Comparison of ENCODE assay signal across 1 cellular context in the genomic region with DNA sequence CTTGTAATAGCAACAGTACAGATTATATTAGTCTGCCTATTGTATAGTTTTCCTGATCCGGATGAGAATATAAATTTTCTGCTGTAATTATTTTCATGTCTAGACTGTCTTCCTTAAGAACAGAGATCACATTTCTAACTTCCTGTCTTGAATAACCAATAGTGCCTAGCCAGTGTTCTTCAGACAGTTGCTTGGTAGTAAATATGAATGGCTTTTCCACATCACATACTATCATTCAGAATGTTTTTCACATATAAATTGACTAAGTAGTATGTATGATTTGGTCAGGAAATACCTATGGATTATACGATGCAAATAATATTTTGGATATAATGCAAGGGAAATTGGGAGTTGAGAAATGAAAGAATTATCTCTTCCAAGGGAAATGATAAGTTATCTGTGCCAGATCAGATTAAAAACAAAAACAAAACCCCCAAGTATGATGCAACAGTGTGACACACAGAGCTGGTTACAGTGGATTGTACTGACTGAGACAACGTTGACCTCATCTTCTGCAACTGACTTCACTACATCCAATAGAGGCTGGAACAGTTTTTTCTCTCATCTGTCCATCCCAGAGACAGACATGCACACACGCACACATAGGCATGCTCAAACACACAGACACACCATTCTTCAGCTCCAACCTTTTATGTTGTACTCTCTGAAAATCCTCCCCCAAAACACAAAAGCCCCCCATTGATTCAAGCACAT.
TF ChIP-seq lines count a peak whose summit lies in the region.

No MANE protein-coding gene starts in this region.

TF ChIP-seq in K562, 482 proteins besides CTCF, POLR2A, EP300 and RAD21 (continued from another document and continues in another):
- no peak for TF ChIP-seq HBP1 (CRISPR knock-in tag; IDR thresholded peaks at IDR 0.05)
- TF ChIP-seq ZNF644 (tag; IDR thresholded peaks at IDR 0.05; ENCODE audit: low read depth) = 0 out of 2 replicates have a peak, but pooled peaks have one; percentile 50
- TF ChIP-seq HNRNPK (IDR thresholded peaks at IDR 0.05; ENCODE audit: low read depth, low read length, poor library complexity, severe bottlenecking) = no peak
- TF ChIP-seq NFE2L1 (tag; IDR thresholded peaks at IDR 0.05; ENCODE audit: borderline replicate concordance, low read depth) = no peak
- no peak for TF ChIP-seq CGGBP1 (CRISPR knock-in tag; IDR thresholded peaks at IDR 0.05)
- TF ChIP-seq, protein P1, sequence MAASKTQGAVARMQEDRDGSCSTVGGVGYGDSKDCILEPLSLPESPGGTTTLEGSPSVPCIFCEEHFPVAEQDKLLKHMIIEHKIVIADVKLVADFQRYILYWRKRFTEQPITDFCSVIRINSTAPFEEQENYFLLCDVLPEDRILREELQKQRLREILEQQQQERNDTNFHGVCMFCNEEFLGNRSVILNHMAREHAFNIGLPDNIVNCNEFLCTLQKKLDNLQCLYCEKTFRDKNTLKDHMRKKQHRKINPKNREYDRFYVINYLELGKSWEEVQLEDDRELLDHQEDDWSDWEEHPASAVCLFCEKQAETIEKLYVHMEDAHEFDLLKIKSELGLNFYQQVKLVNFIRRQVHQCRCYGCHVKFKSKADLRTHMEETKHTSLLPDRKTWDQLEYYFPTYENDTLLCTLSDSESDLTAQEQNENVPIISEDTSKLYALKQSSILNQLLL (CRISPR knock-in tag; IDR thresholded peaks at IDR 0.05; ENCODE audit: borderline replicate concordance) = no peak
- TF ChIP-seq BRCA1 (IDR thresholded peaks at IDR 0.05) = no peak
- TF ChIP-seq BRCA1 (CRISPR knock-in tag; IDR thresholded peaks at IDR 0.05) = no peak
- TF ChIP-seq BRD4 (IDR thresholded peaks at IDR 0.05) = no peak
- TF ChIP-seq TCF3 (CRISPR knock-in tag; IDR thresholded peaks at IDR 0.05) = no peak
- TF ChIP-seq KAT7 (CRISPR knock-in tag; IDR thresholded peaks at IDR 0.05; ENCODE audit: borderline replicate concordance) = no peak
- no peak for TF ChIP-seq TSC22D4 (tag; IDR thresholded peaks at IDR 0.05)
- TF ChIP-seq GABPB2 (CRISPR knock-in tag; conservative IDR thresholded peaks at IDR 0.05) = no peak
- no peak for TF ChIP-seq CBX2 (IDR thresholded peaks at IDR 0.05; ENCODE audit: insufficient read depth, low read length, poor library complexity, severe bottlenecking)
- TF ChIP-seq GTF2E2 (tag; IDR thresholded peaks at IDR 0.05) = peak; percentile 20; the same call in 1 of the 2 replicates
- no peak for TF ChIP-seq ETV6 (IDR thresholded peaks at IDR 0.05; ENCODE audit: borderline replicate concordance in 1 of 2, low read depth in 2 of 2, low read length in 1 of 2)
- TF ChIP-seq ETV6 (CRISPR knock-in tag; IDR thresholded peaks at IDR 0.05; ENCODE audit: borderline replicate concordance) = no peak
- TF ChIP-seq, protein P2, sequence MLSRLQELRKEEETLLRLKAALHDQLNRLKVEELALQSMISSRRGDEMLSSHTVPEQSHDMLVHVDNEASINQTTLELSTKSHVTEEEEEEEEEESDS (CRISPR knock-in tag; IDR thresholded peaks at IDR 0.05) = no peak
- no peak for TF ChIP-seq ZNF780A (CRISPR knock-in tag; IDR thresholded peaks at IDR 0.05)
- TF ChIP-seq STAT5B (CRISPR knock-in tag; IDR thresholded peaks at IDR 0.05) = no peak
- TF ChIP-seq NELFE (IDR thresholded peaks at IDR 0.05; ENCODE audit: insufficient read depth, insufficient read length) = no peak
- TF ChIP-seq PRPF4 (IDR thresholded peaks at IDR 0.05; ENCODE audit: insufficient read depth, low read depth, low read length, poor library complexity, severe bottlenecking) = no peak
- no peak for TF ChIP-seq RFX7 (CRISPR knock-in tag; IDR thresholded peaks at IDR 0.05)
- peak; percentile 80; the same call in 1 of the 2 replicates for TF ChIP-seq SMARCA4 (IDR thresholded peaks at IDR 0.05)
- no peak for TF ChIP-seq PTTG1 (tag; IDR thresholded peaks at IDR 0.05; ENCODE audit: low read depth)
- no peak for TF ChIP-seq MCM7 (IDR thresholded peaks at IDR 0.05)
- TF ChIP-seq NR1H2 (CRISPR knock-in tag; IDR thresholded peaks at IDR 0.05) = no peak
- TF ChIP-seq ZNF280B (CRISPR knock-in tag; IDR thresholded peaks at IDR 0.05) = no peak
- TF ChIP-seq ERF (CRISPR knock-in tag; IDR thresholded peaks at IDR 0.05) = no peak
- TF ChIP-seq BCOR (IDR thresholded peaks at IDR 0.05) = no peak
- TF ChIP-seq, protein P3, sequence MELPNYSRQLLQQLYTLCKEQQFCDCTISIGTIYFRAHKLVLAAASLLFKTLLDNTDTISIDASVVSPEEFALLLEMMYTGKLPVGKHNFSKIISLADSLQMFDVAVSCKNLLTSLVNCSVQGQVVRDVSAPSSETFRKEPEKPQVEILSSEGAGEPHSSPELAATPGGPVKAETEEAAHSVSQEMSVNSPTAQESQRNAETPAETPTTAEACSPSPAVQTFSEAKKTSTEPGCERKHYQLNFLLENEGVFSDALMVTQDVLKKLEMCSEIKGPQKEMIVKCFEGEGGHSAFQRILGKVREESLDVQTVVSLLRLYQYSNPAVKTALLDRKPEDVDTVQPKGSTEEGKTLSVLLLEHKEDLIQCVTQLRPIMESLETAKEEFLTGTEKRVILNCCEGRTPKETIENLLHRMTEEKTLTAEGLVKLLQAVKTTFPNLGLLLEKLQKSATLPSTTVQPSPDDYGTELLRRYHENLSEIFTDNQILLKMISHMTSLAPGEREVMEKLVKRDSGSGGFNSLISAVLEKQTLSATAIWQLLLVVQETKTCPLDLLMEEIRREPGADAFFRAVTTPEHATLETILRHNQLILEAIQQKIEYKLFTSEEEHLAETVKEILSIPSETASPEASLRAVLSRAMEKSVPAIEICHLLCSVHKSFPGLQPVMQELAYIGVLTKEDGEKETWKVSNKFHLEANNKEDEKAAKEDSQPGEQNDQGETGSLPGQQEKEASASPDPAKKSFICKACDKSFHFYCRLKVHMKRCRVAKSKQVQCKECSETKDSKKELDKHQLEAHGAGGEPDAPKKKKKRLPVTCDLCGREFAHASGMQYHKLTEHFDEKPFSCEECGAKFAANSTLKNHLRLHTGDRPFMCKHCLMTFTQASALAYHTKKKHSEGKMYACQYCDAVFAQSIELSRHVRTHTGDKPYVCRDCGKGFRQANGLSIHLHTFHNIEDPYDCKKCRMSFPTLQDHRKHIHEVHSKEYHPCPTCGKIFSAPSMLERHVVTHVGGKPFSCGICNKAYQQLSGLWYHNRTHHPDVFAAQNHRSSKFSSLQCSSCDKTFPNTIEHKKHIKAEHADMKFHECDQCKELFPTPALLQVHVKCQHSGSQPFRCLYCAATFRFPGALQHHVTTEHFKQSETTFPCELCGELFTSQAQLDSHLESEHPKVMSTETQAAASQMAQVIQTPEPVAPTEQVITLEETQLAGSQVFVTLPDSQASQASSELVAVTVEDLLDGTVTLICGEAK (IDR thresholded peaks at IDR 0.05) = no peak
- TF ChIP-seq, protein P3 (CRISPR knock-in tag; IDR thresholded peaks at IDR 0.05) = no peak
- TF ChIP-seq JUND (IDR thresholded peaks at IDR 0.05; ENCODE audit: borderline replicate concordance, low read depth, low read length) = peak; percentile 89
- TF ChIP-seq JUND (tag; IDR thresholded peaks at IDR 0.05; ENCODE audit: borderline replicate concordance, low read depth, low read length) = peak; percentile 76
- TF ChIP-seq NR2C2 (CRISPR knock-in tag; IDR thresholded peaks at IDR 0.05) = no peak
- peak; percentile 48; the same call in 1 of the 2 replicates for TF ChIP-seq NR2C2 (tag; IDR thresholded peaks at IDR 0.05)
- no peak for TF ChIP-seq THRAP3 (IDR thresholded peaks at IDR 0.05; ENCODE audit: borderline replicate concordance)
- TF ChIP-seq BCL6 (CRISPR knock-in tag; IDR thresholded peaks at IDR 0.05) = no peak
- TF ChIP-seq ZNF695 (CRISPR knock-in tag; IDR thresholded peaks at IDR 0.05) = no peak
- TF ChIP-seq TCFL5 (CRISPR knock-in tag; conservative IDR thresholded peaks at IDR 0.05) = no peak
- TF ChIP-seq, protein P4, sequence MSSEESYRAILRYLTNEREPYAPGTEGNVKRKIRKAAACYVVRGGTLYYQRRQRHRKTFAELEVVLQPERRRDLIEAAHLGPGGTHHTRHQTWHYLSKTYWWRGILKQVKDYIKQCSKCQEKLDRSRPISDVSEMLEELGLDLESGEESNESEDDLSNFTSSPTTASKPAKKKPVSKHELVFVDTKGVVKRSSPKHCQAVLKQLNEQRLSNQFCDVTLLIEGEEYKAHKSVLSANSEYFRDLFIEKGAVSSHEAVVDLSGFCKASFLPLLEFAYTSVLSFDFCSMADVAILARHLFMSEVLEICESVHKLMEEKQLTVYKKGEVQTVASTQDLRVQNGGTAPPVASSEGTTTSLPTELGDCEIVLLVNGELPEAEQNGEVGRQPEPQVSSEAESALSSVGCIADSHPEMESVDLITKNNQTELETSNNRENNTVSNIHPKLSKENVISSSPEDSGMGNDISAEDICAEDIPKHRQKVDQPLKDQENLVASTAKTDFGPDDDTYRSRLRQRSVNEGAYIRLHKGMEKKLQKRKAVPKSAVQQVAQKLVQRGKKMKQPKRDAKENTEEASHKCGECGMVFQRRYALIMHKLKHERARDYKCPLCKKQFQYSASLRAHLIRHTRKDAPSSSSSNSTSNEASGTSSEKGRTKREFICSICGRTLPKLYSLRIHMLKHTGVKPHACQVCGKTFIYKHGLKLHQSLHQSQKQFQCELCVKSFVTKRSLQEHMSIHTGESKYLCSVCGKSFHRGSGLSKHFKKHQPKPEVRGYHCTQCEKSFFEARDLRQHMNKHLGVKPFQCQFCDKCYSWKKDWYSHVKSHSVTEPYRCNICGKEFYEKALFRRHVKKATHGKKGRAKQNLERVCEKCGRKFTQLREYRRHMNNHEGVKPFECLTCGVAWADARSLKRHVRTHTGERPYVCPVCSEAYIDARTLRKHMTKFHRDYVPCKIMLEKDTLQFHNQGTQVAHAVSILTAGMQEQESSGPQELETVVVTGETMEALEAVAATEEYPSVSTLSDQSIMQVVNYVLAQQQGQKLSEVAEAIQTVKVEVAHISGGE (CRISPR knock-in tag; IDR thresholded peaks at IDR 0.05) = no peak
- peak; percentile 69; the same call in 1 of the 2 replicates for TF ChIP-seq ZNF24 (IDR thresholded peaks at IDR 0.05)
- TF ChIP-seq SAP30 (IDR thresholded peaks at IDR 0.05; ENCODE audit: borderline replicate concordance, insufficient read depth, low read depth, low read length, poor library complexity, severe bottlenecking) = no peak
